Comparison of ENCODE assay signal across 8 cellular contexts in the genomic region with DNA sequence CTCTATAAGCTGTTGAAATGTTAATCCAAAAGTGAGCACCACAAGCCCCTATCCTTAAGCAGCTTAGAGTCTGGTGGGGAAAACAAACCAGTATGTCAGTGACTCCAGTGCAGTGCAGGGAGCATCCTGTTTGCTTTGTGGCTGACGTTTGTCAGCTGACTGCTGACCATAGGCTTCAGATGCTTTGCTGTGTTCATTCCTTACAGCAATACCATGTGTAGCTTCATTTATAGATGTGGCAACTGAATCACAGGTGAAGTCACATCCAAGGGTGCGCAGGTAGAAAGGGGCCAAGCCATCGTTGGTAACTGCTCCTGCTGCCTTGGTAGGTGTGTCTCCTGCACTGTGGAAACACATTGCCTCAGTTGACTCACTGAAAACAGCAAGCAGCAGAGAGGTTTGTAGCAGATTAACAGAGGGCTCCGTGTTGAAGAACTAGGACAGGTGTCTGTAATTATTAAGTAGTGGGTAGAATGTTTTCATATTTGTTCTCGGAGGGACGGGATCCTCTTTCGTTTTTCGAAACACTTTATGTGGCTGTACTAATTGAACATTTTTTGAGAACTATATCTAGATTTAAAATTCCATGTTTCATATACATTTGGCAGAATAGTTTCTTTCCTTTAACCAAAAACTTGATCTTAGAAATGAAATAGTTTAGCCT. TPM values are rescaled to one million over a fixed set of nuclear protein-coding genes. Genes with fewer than 3 reads are reported as not detected.
A peak's percentile ranks its signal among the peaks of the same experiment; 100 is the strongest.
DNase-seq lines count a peak whose midpoint lies in the region; ATAC-seq, FAIRE-seq and TF ChIP-seq lines count a peak whose summit lies in the region.

No MANE protein-coding gene starts in this region.

- TF ChIP-seq POLR2A in thyroid gland (IDR thresholded peaks at IDR 0.05): no peak

- H3K4me1 Mint-ChIP-seq in astrocyte (ENCODE audit: low read depth, unreplicated experiment): peaks cover 22% of the 10 kb centered on the region

- intact Hi-C loops in thyroid gland (cut with DNase I): loop anchor here (5.0 kb wide), 1 partner anchor 92 kb away; no protein-coding TSS in a partner anchor

- H3K27ac ChIP-seq in KOPT-K1 (ENCODE audit: low read depth, low read length, poor library complexity, severe bottlenecking) (peak overlapping the region; percentile 98), astrocyte (ENCODE audit: low read depth, low read length) (peak overlapping the region; percentile 80), thyroid gland (peak overlapping the region; percentile 2 to 88 (median 83))

- H3K9me3 Mint-ChIP-seq in astrocyte (ENCODE audit: unreplicated experiment): no peaks in the 10 kb centered on the region

- H3K36me3 Mint-ChIP-seq in astrocyte (ENCODE audit: low read depth, unreplicated experiment): peaks cover 6% of the 10 kb centered on the region

- no peaks in the 10 kb centered on the region for H3K9me3 ChIP-seq in KOPT-K1 (ENCODE audit: insufficient read depth, low read length, poor library complexity, severe bottlenecking)
- H3K9me3 ChIP-seq in astrocyte (ENCODE audit: insufficient read depth, low read depth, low read length): no peaks in the 10 kb centered on the region
- H3K9me3 ChIP-seq in thyroid gland: no peaks in the 10 kb centered on the region

- peak overlapping the region; percentile 89 for H3K4me3 Mint-ChIP-seq in astrocyte (ENCODE audit: unreplicated experiment)

- H3K4me2 ChIP-seq in astrocyte (ENCODE audit: low read length): peak overlapping the region; percentile 88

- H3K9ac ChIP-seq in astrocyte (ENCODE audit: low read length): peak overlapping the region; percentile 92

- FAIRE-seq in astrocyte (lab: Jason Lieb, UNC): no peak

- no peaks in the 10 kb centered on the region for H3K27me3 Mint-ChIP-seq in astrocyte (ENCODE audit: low read depth, unreplicated experiment)

- no peak overlapping the region for H2AFZ ChIP-seq in astrocyte (ENCODE audit: low read depth, low read length)

- peak overlapping the region; percentile 4 for H3K27ac Mint-ChIP-seq in astrocyte (ENCODE audit: unreplicated experiment)

- TF ChIP-seq CTCF in astrocyte (IDR thresholded peaks at IDR 0.05; ENCODE audit: insufficient read depth, low read depth, low read length): no peak
- TF ChIP-seq CTCF in thyroid gland (IDR thresholded peaks at IDR 0.05): no peak
- no peak for TF ChIP-seq CTCF in GM13977 (IDR thresholded peaks at IDR 0.05; ENCODE audit: extremely low read depth, insufficient read depth, missing control alignments)

- peaks cover 27% of the 10 kb centered on the region for H3K4me1 ChIP-seq in astrocyte (ENCODE audit: insufficient read depth, low read length)
- H3K4me1 ChIP-seq in thyroid gland: peaks cover 10% of the 10 kb centered on the region in 2 donors

- DNase-seq in D341Med (ENCODE audit: low spot score) (peak; percentile 52), astrocyte (ENCODE audit: low read depth) (no peak), kidney tubule cell (ENCODE audit: low spot score) (peak; percentile 36), thyroid gland (no peak), GM13977 (ENCODE audit: low spot score) (no peak), NCI-H2107 (lab: John Stamatoyannopoulos, UW) (no peak)

- H3K36me3 ChIP-seq in KOPT-K1 (ENCODE audit: insufficient read depth, low read length): peaks cover 60% of the 10 kb centered on the region
- peaks cover 28% of the 10 kb centered on the region for H3K36me3 ChIP-seq in astrocyte (ENCODE audit: insufficient read depth, low read length)
- peaks cover 0 to 3% of the 10 kb centered on the region in 2 donors for H3K36me3 ChIP-seq in thyroid gland

- peaks cover 55% of the 10 kb centered on the region for H3K79me2 ChIP-seq in astrocyte (ENCODE audit: insufficient read depth, low read length)

- no peak for ATAC-seq in GM21723 (IDR thresholded peaks at IDR 0.05; ENCODE audit: unreplicated experiment)

- no peaks in the 10 kb centered on the region for H3K27me3 ChIP-seq in astrocyte (ENCODE audit: insufficient read depth, low read length)
- no peaks in the 10 kb centered on the region for H3K27me3 ChIP-seq in thyroid gland

- WGBS in thyroid gland, 2 donors: 63 to 70% methylated on average over 6 to 8 of the region's 8 CpGs

- in situ Hi-C loops in GM13977 (cut with MboI; ENCODE audit: low pct_unique_long_range_greater_than_20kb, low sequenced_read_pairs, unreplicated experiment): no loop called here

- H4K20me1 ChIP-seq in astrocyte (ENCODE audit: insufficient read depth, low read length): peaks cover 63% of the 10 kb centered on the region

- H3K4me3 ChIP-seq in astrocyte (ENCODE audit: insufficient read depth, low read depth, low read length) (peak overlapping the region; percentile 77), thyroid gland (replicated peaks in 1 of 3) (peak overlapping the region in 1 of 3 donors; percentile 20)

RNA-seq across cellular contexts. Expression of gene INSIG1, which starts 2.0 kb away (rescaled TPM):
- total RNA-seq in astrocyte (37.7 and 55.7 TPM in 2 replicates), thyroid gland (10 to 100 TPM; 17.5 to 79.4 (median 29.8) TPM)

Comparison
In these comparisons a context has a peak if more than half of its experiments do, and no peak if none do; other contexts are left out.
1. DNase-seq: peak in D341Med (single experiment) and kidney tubule cell (single experiment); none in astrocyte (single experiment), thyroid gland (0 of 2), GM13977 (single experiment) and NCI-H2107 (single experiment).
2. Peak in every context shown above with its lines, with median percentiles within 50 percentile points of each other: H3K27ac ChIP-seq.